ENCODE assay signal across 2 cellular contexts in genomic region chr2:158879229-158879903, GRCh38.
TF ChIP-seq lines count a peak whose summit lies in the region.

No MANE protein-coding gene starts in this region.

TF ChIP-seq in IMR-90, 13 proteins besides CTCF, POLR2A, EP300 and RAD21 (continued from another document):
- TF ChIP-seq NFE2L2 (IDR thresholded peaks at IDR 0.05; ENCODE audit: low read depth, low read length) = no peak
- TF ChIP-seq, protein P1, sequence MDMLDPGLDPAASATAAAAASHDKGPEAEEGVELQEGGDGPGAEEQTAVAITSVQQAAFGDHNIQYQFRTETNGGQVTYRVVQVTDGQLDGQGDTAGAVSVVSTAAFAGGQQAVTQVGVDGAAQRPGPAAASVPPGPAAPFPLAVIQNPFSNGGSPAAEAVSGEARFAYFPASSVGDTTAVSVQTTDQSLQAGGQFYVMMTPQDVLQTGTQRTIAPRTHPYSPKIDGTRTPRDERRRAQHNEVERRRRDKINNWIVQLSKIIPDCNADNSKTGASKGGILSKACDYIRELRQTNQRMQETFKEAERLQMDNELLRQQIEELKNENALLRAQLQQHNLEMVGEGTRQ (IDR thresholded peaks at IDR 0.05; ENCODE audit: low read depth, low read length) = no peak
- TF ChIP-seq SMC3 (IDR thresholded peaks at IDR 0.05; ENCODE audit: low read depth, low read length) = no peak

TF ChIP-seq in K562, 482 proteins besides CTCF, POLR2A, EP300 and RAD21 (continued from another document):
- TF ChIP-seq, protein P2, sequence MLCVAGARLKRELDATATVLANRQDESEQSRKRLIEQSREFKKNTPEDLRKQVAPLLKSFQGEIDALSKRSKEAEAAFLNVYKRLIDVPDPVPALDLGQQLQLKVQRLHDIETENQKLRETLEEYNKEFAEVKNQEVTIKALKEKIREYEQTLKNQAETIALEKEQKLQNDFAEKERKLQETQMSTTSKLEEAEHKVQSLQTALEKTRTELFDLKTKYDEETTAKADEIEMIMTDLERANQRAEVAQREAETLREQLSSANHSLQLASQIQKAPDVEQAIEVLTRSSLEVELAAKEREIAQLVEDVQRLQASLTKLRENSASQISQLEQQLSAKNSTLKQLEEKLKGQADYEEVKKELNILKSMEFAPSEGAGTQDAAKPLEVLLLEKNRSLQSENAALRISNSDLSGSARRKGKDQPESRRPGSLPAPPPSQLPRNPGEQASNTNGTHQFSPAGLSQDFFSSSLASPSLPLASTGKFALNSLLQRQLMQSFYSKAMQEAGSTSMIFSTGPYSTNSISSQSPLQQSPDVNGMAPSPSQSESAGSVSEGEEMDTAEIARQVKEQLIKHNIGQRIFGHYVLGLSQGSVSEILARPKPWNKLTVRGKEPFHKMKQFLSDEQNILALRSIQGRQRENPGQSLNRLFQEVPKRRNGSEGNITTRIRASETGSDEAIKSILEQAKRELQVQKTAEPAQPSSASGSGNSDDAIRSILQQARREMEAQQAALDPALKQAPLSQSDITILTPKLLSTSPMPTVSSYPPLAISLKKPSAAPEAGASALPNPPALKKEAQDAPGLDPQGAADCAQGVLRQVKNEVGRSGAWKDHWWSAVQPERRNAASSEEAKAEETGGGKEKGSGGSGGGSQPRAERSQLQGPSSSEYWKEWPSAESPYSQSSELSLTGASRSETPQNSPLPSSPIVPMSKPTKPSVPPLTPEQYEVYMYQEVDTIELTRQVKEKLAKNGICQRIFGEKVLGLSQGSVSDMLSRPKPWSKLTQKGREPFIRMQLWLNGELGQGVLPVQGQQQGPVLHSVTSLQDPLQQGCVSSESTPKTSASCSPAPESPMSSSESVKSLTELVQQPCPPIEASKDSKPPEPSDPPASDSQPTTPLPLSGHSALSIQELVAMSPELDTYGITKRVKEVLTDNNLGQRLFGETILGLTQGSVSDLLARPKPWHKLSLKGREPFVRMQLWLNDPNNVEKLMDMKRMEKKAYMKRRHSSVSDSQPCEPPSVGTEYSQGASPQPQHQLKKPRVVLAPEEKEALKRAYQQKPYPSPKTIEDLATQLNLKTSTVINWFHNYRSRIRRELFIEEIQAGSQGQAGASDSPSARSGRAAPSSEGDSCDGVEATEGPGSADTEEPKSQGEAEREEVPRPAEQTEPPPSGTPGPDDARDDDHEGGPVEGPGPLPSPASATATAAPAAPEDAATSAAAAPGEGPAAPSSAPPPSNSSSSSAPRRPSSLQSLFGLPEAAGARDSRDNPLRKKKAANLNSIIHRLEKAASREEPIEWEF (CRISPR knock-in tag; IDR thresholded peaks at IDR 0.05) = peak; percentile 90; the same call in 1 of the 2 replicates
- TF ChIP-seq ZNF146 (CRISPR knock-in tag; IDR thresholded peaks at IDR 0.05; ENCODE audit: unreplicated experiment) (no peak), CEBPG (CRISPR knock-in tag; IDR thresholded peaks at IDR 0.05) (no peak), CEBPG (tag; conservative IDR thresholded peaks at IDR 0.05 in 1 of 2, IDR thresholded peaks at IDR 0.05 in 1 of 2) (peak; percentile 21 to 64; a peak in 1 of 4 replicates), SAFB (IDR thresholded peaks at IDR 0.05; ENCODE audit: borderline replicate concordance, low read depth, low read length) (peak; percentile 86), ZNF224 (CRISPR knock-in tag; IDR thresholded peaks at IDR 0.05) (peak; percentile 87), TCF7 (IDR thresholded peaks at IDR 0.05; ENCODE audit: borderline replicate concordance) (no peak), NRF1 (conservative IDR thresholded peaks at IDR 0.05 in 1 of 2, IDR thresholded peaks at IDR 0.05 in 1 of 2) (no peak), ETV6 (IDR thresholded peaks at IDR 0.05; ENCODE audit: borderline replicate concordance in 1 of 2, low read depth in 2 of 2, low read length in 1 of 2) (no peak), ETV6 (CRISPR knock-in tag; IDR thresholded peaks at IDR 0.05; ENCODE audit: borderline replicate concordance) (peak; percentile 94; the same call in 1 of the 2 replicates), FOXP4 (CRISPR knock-in tag; IDR thresholded peaks at IDR 0.05; ENCODE audit: borderline replicate concordance) (peak; percentile 61; the same call in 1 of the 2 replicates), KDM2B (CRISPR knock-in tag; IDR thresholded peaks at IDR 0.05) (no peak), CEBPB (tag; IDR thresholded peaks at IDR 0.05) (peak; percentile 62), DACH1 (IDR thresholded peaks at IDR 0.05; ENCODE audit: partially characterized antibody) (peak; percentile 99), TGIF2 (CRISPR knock-in tag; IDR thresholded peaks at IDR 0.05) (peak; percentile 85; the same call in 1 of the 2 replicates), ZNF232 (CRISPR knock-in tag; IDR thresholded peaks at IDR 0.05) (peak; percentile 96), GATAD2B (IDR thresholded peaks at IDR 0.05; ENCODE audit: borderline replicate concordance) (peak; percentile 25; the same call in 1 of the 2 replicates), MEF2A (IDR thresholded peaks at IDR 0.05; ENCODE audit: control insufficient read depth, low read depth, low read length) (no peak), MCM7 (IDR thresholded peaks at IDR 0.05) (peak in 1 of 2 experiments; percentile 74; a peak in 1 of 4 replicates), CHCHD3 (CRISPR knock-in tag; IDR thresholded peaks at IDR 0.05) (no peak), ZNF431 (CRISPR knock-in tag; IDR thresholded peaks at IDR 0.05) (peak; percentile 62; the same call in 1 of the 2 replicates), PRMT5 (CRISPR knock-in tag; IDR thresholded peaks at IDR 0.05) (peak; percentile 51; the same call in 1 of the 2 replicates), HMGN3 (IDR thresholded peaks at IDR 0.05; ENCODE audit: borderline replicate concordance, extremely low read depth, insufficient read length, low read depth, low read length) (no peak), HDAC3 (IDR thresholded peaks at IDR 0.05; ENCODE audit: borderline replicate concordance, partially characterized antibody) (no peak), ZBTB40 (IDR thresholded peaks at IDR 0.05) (no peak), ZBTB40 (CRISPR knock-in tag; IDR thresholded peaks at IDR 0.05) (peak; percentile 26; the same call in 1 of the 2 replicates), ZFX (CRISPR knock-in tag; IDR thresholded peaks at IDR 0.05) (peak; percentile 26; the same call in 1 of the 2 replicates), NR2C1 (IDR thresholded peaks at IDR 0.05) (no peak), NR2C1 (tag; IDR thresholded peaks at IDR 0.05) (no peak), ZNF217 (CRISPR knock-in tag; IDR thresholded peaks at IDR 0.05) (peak; percentile 80), FOS (IDR thresholded peaks at IDR 0.05; ENCODE audit: extremely low read depth, insufficient read length) (no peak), ZNF121 (CRISPR knock-in tag; conservative IDR thresholded peaks at IDR 0.05) (0 out of 2 replicates have a peak, but pooled peaks have one; percentile 16)
- TF ChIP-seq, protein P3, sequence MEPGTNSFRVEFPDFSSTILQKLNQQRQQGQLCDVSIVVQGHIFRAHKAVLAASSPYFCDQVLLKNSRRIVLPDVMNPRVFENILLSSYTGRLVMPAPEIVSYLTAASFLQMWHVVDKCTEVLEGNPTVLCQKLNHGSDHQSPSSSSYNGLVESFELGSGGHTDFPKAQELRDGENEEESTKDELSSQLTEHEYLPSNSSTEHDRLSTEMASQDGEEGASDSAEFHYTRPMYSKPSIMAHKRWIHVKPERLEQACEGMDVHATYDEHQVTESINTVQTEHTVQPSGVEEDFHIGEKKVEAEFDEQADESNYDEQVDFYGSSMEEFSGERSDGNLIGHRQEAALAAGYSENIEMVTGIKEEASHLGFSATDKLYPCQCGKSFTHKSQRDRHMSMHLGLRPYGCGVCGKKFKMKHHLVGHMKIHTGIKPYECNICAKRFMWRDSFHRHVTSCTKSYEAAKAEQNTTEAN (CRISPR knock-in tag; IDR thresholded peaks at IDR 0.05) = peak; percentile 33; the same call in 1 of the 2 replicates
- TF ChIP-seq, protein P4, sequence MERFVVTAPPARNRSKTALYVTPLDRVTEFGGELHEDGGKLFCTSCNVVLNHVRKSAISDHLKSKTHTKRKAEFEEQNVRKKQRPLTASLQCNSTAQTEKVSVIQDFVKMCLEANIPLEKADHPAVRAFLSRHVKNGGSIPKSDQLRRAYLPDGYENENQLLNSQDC (CRISPR knock-in tag; IDR thresholded peaks at IDR 0.05) = no peak
- TF ChIP-seq, protein P5, sequence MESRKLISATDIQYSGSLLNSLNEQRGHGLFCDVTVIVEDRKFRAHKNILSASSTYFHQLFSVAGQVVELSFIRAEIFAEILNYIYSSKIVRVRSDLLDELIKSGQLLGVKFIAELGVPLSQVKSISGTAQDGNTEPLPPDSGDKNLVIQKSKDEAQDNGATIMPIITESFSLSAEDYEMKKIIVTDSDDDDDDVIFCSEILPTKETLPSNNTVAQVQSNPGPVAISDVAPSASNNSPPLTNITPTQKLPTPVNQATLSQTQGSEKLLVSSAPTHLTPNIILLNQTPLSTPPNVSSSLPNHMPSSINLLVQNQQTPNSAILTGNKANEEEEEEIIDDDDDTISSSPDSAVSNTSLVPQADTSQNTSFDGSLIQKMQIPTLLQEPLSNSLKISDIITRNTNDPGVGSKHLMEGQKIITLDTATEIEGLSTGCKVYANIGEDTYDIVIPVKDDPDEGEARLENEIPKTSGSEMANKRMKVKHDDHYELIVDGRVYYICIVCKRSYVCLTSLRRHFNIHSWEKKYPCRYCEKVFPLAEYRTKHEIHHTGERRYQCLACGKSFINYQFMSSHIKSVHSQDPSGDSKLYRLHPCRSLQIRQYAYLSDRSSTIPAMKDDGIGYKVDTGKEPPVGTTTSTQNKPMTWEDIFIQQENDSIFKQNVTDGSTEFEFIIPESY (CRISPR knock-in tag; IDR thresholded peaks at IDR 0.05) = peak; percentile 64; the same call in 1 of the 2 replicates
- TF ChIP-seq, protein P6, sequence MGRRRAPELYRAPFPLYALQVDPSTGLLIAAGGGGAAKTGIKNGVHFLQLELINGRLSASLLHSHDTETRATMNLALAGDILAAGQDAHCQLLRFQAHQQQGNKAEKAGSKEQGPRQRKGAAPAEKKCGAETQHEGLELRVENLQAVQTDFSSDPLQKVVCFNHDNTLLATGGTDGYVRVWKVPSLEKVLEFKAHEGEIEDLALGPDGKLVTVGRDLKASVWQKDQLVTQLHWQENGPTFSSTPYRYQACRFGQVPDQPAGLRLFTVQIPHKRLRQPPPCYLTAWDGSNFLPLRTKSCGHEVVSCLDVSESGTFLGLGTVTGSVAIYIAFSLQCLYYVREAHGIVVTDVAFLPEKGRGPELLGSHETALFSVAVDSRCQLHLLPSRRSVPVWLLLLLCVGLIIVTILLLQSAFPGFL (CRISPR knock-in tag; IDR thresholded peaks at IDR 0.05) = no peak
